27 cellular contexts compared by ENCODE assay signal in genomic region chr17:50360716-50361115, GRCh38. TPM values are rescaled to one million over a fixed set of nuclear protein-coding genes. Genes with fewer than 3 reads are reported as not detected.
A peak's percentile ranks its signal among the peaks of the same experiment; 100 is the strongest.
DNase-seq lines count a peak whose midpoint lies in the region; ATAC-seq and TF ChIP-seq lines count a peak whose summit lies in the region.
"Had no signal": no experiment of that assay in that cellular context is flagged by ENCODE, and none has a peak within 500 bp of the region (broad histone marks: within the 10 kb centered on the region; RNA-seq: fewer than 3 reads in every experiment).

No MANE protein-coding gene starts in this region.

- H3K27me3 Mint-ChIP-seq in CD8-positive, alpha-beta T cell (ENCODE audit: low read depth) = no peaks in the 10 kb centered on the region
- H3K27me3 Mint-ChIP-seq in activated CD8-positive, alpha-beta T cell treated with anti-CD3 and anti-CD28 coated beads for 36 hours = no peaks in the 10 kb centered on the region
- H3K27me3 Mint-ChIP-seq: activated CD4-positive, alpha-beta T cell treated with anti-CD3 and anti-CD28 coated beads, Interleukin-2, amount 10 ng/mL, durations not matched to agents 24 days and 14 days; CD4-positive, alpha-beta T cell had no signal

- H3K27me3 ChIP-seq in CD8-positive, alpha-beta T cell (ENCODE audit: insufficient read depth, low read length) = no peaks in the 10 kb centered on the region
- H3K27me3 ChIP-seq: adrenal gland, brain microvascular endothelial cell had no signal

- peaks cover 22% of the 10 kb centered on the region for H3K4me1 Mint-ChIP-seq in CD8-positive, alpha-beta T cell (ENCODE audit: low read depth)
- peaks cover 16% of the 10 kb centered on the region for H3K4me1 Mint-ChIP-seq in activated CD8-positive, alpha-beta T cell treated with anti-CD3 and anti-CD28 coated beads for 36 hours (ENCODE audit: low read depth)

- intact Hi-C loops in CD8-positive, alpha-beta T cell (cut with DNase I, micrococcal nuclease) = loop anchor here in 1 of 2 experiments (5.0 kb wide), 1 partner anchor 37 kb away; the partner anchor contains the start of gene LRRC59
- intact Hi-C loops in activated CD8-positive, alpha-beta T cell treated with anti-CD3 and anti-CD28 coated beads for 36 hours (cut with micrococcal nuclease) = no loop called here

- peaks cover 15% of the 10 kb centered on the region for H3K36me3 ChIP-seq in CD8-positive, alpha-beta T cell (ENCODE audit: insufficient read depth, low read length)

- POLR2A ChIA-PET in CD8-positive, alpha-beta T cell (lab: Charles Lee) = interaction anchor here (1.1 to 1.6 kb wide), 3 partner anchors 11 to 19 kb away, joined by 4 to 8 read pairs (median 5); partner anchors contain the start of gene XYLT2
- POLR2A ChIA-PET in activated CD8-positive, alpha-beta T cell treated with anti-CD3 and anti-CD28 coated beads for 36 hours (lab: Charles Lee) = interaction anchor here (1.1 to 8.1 kb wide), 3 partner anchors 12 to 33 kb away, joined by 4 to 69 read pairs (median 50); partner anchors contain the start of genes EME1, MRPL27 and XYLT2

- peak overlapping the region; percentile 84 for H3K27ac Mint-ChIP-seq in CD8-positive, alpha-beta T cell
- peak overlapping the region; percentile 77 for H3K27ac Mint-ChIP-seq in activated CD8-positive, alpha-beta T cell treated with anti-CD3 and anti-CD28 coated beads for 36 hours
- H3K27ac Mint-ChIP-seq: activated CD4-positive, alpha-beta T cell treated with anti-CD3 and anti-CD28 coated beads, Interleukin-2, amount 10 ng/mL, durations not matched to agents 24 days and 14 days; CD4-positive, alpha-beta T cell; HFFc6 had no signal

- no peak overlapping the region for H3K4me3 Mint-ChIP-seq in CD8-positive, alpha-beta T cell
- H3K4me3 Mint-ChIP-seq in activated CD8-positive, alpha-beta T cell treated with anti-CD3 and anti-CD28 coated beads for 36 hours = no peak overlapping the region
- H3K4me3 Mint-ChIP-seq: activated CD4-positive, alpha-beta T cell treated with anti-CD3 and anti-CD28 coated beads, Interleukin-2, amount 10 ng/mL, durations not matched to agents 24 days and 14 days; CD4-positive, alpha-beta T cell; HFFc6; natural killer cell had no signal

- no peak for ATAC-seq in CD8-positive, alpha-beta T cell
- no peak for ATAC-seq in activated CD8-positive, alpha-beta T cell treated with anti-CD3 and anti-CD28 coated beads for 36 hours
- ATAC-seq in GM21528 (IDR thresholded peaks at IDR 0.05; ENCODE audit: low FRiP score, unreplicated experiment) = no peak
- ATAC-seq in GM19351 (IDR thresholded peaks at IDR 0.05; ENCODE audit: unreplicated experiment) = no peak
- ATAC-seq: natural killer cell, PC-3 had no signal

- H3K4me3 ChIP-seq in CD8-positive, alpha-beta T cell (ENCODE audit: low read depth, low read length) = no peak overlapping the region
- H3K4me3 ChIP-seq: adrenal gland, smooth muscle cell had no signal

- CTCF ChIA-PET in CD8-positive, alpha-beta T cell (lab: Charles Lee) = interaction anchor here (2.3 to 4.1 kb wide), 5 partner anchors 12 to 119 kb away, joined by 5 to 52 read pairs (median 21); partner anchors contain the start of genes EME1, LRRC59, MRPL27 and XYLT2
- CTCF ChIA-PET in activated CD8-positive, alpha-beta T cell treated with anti-CD3 and anti-CD28 coated beads for 36 hours (lab: Charles Lee) = interaction anchor here (0.8 to 6.6 kb wide), 10 partner anchors 12 to 161 kb away, joined by 3 to 74 read pairs (median 14); partner anchors contain the start of genes EME1, LRRC59, MRPL27 and RSAD1

- DNase-seq in activated CD8-positive, alpha-beta memory T cell treated with anti-CD3 and anti-CD28 coated beads, Interleukin-2, amount 50 U/mL, for 48 hours = peak; percentile 44
- DNase-seq in activated CD8-positive, alpha-beta memory T cell treated with anti-CD3 and anti-CD28 coated beads, Interleukin-2, amount 50 U/mL, for 4 hours = no peak
- DNase-seq in CD8-positive, alpha-beta T cell = no peak
- DNase-seq in activated CD8-positive, alpha-beta T cell treated with anti-CD3 and anti-CD28 coated beads for 36 hours = no peak
- DNase-seq in putamen (ENCODE audit: low spot score) = peak; percentile 18
- DNase-seq in effector CD4-positive, alpha-beta T cell = no peak
- DNase-seq: activated CD4-positive, alpha-beta T cell treated with anti-CD3 and anti-CD28 coated beads, Interleukin-2, amount 10 ng/mL, durations not matched to agents 24 days and 14 days; AML-193; brain microvascular endothelial cell; CD4-positive, alpha-beta T cell; DMS153; glutamatergic neuron; HFFc6; midbrain; natural killer cell; NCI-H1694 treated with DMSO at 0.1 percent for 48 hours; NCI-H2171 treated with DMSO at 0.1 percent for 48 hours; NCI-H510A treated with DMSO at 0.1 percent for 48 hours; PC-3; SHP77 treated with DMSO at 0.1 percent for 48 hours; stimulated activated CD4-positive, alpha-beta T cell treated with anti-CD3 and anti-CD28 coated beads, Interleukin-2, amount 100 ng/mL, for 24 hours; SW 1271; T-helper 9 cell had no signal

- no peaks in the 10 kb centered on the region for H3K9me3 Mint-ChIP-seq in CD8-positive, alpha-beta T cell
- no peaks in the 10 kb centered on the region for H3K9me3 Mint-ChIP-seq in activated CD8-positive, alpha-beta T cell treated with anti-CD3 and anti-CD28 coated beads for 36 hours
- H3K9me3 Mint-ChIP-seq: activated CD4-positive, alpha-beta T cell treated with anti-CD3 and anti-CD28 coated beads, Interleukin-2, amount 10 ng/mL, durations not matched to agents 24 days and 14 days; CD4-positive, alpha-beta T cell; HFFc6; natural killer cell had no signal

- H3K27ac ChIP-seq in CD8-positive, alpha-beta T cell (ENCODE audit: low read depth, low read length) = no peak overlapping the region
- H3K27ac ChIP-seq: brain microvascular endothelial cell had no signal

- H3K4me1 ChIP-seq in CD8-positive, alpha-beta T cell (ENCODE audit: insufficient read depth, low read length) = peaks cover 6% of the 10 kb centered on the region

- peaks cover 46% of the 10 kb centered on the region for H3K36me3 Mint-ChIP-seq in CD8-positive, alpha-beta T cell
- peaks cover 9% of the 10 kb centered on the region for H3K36me3 Mint-ChIP-seq in activated CD8-positive, alpha-beta T cell treated with anti-CD3 and anti-CD28 coated beads for 36 hours (ENCODE audit: low read depth)
- H3K36me3 Mint-ChIP-seq: natural killer cell had no signal

- no peak for TF ChIP-seq CTCF in CD8-positive, alpha-beta T cell (IDR thresholded peaks at IDR 0.05)
- no peak for TF ChIP-seq CTCF in activated CD8-positive, alpha-beta T cell treated with anti-CD3 and anti-CD28 coated beads for 36 hours (IDR thresholded peaks at IDR 0.05)

- no peaks in the 10 kb centered on the region for H3K9me3 ChIP-seq in CD8-positive, alpha-beta T cell (ENCODE audit: low read length)
- H3K9me3 ChIP-seq: adrenal gland had no signal

RNA-seq across cellular contexts. Expression of gene MRPL27, which starts 12.3 kb away (rescaled TPM):
- 10 to 100 TPM; 28.6 to 30.8 TPM for total RNA-seq in CD8-positive, alpha-beta T cell
- total RNA-seq in activated CD8-positive, alpha-beta T cell treated with anti-CD3 and anti-CD28 coated beads for 36 hours = 10 to 100 TPM; 54.6 to 55.8 TPM

RNA-seq across cellular contexts. Expression of gene EME1, which starts 12.3 kb away (rescaled TPM):
- under 1 TPM; 0.53 to 0.60 TPM for total RNA-seq in CD8-positive, alpha-beta T cell
- 10 to 100 TPM; 48.0 to 48.6 TPM for total RNA-seq in activated CD8-positive, alpha-beta T cell treated with anti-CD3 and anti-CD28 coated beads for 36 hours

RNA-seq across cellular contexts. Expression of gene XYLT2, which starts 14.8 kb away (rescaled TPM):
- 1 to 10 TPM; 9.0 to 9.4 TPM for total RNA-seq in CD8-positive, alpha-beta T cell
- 10 to 100 TPM; 24.4 to 25.3 TPM for total RNA-seq in activated CD8-positive, alpha-beta T cell treated with anti-CD3 and anti-CD28 coated beads for 36 hours

RNA-seq across cellular contexts. Expression of gene LRRC59, which starts 36.6 kb away (rescaled TPM):
- total RNA-seq in CD8-positive, alpha-beta T cell = 10 to 100 TPM; 59.1 to 59.9 TPM
- 10 to 100 TPM; 70.6 to 71.0 TPM for total RNA-seq in activated CD8-positive, alpha-beta T cell treated with anti-CD3 and anti-CD28 coated beads for 36 hours

Comparison
In these comparisons a context has a peak if more than half of its experiments do, and no peak if none do; other contexts are left out.
1. DNase-seq: peak in activated CD8-positive, alpha-beta memory T cell treated with anti-CD3 and anti-CD28 coated beads, Interleukin-2, amount 50 U/mL, for 48 hours (single experiment) and putamen (single experiment); none in activated CD8-positive, alpha-beta memory T cell treated with anti-CD3 and anti-CD28 coated beads, Interleukin-2, amount 50 U/mL, for 4 hours (single experiment), CD8-positive, alpha-beta T cell (0 of 7), activated CD8-positive, alpha-beta T cell treated with anti-CD3 and anti-CD28 coated beads for 36 hours (single experiment) and effector CD4-positive, alpha-beta T cell (single experiment).
2. RNA of gene EME1, which starts 12.3 kb away (total RNA-seq): 48.0 to 48.6 TPM in activated CD8-positive, alpha-beta T cell treated with anti-CD3 and anti-CD28 coated beads for 36 hours; 0.53 to 0.60 TPM in CD8-positive, alpha-beta T cell; every median in the first group is over 10 times any median in the second.